Comparison of ENCODE assay signal across 8 cellular contexts in the genomic region with DNA sequence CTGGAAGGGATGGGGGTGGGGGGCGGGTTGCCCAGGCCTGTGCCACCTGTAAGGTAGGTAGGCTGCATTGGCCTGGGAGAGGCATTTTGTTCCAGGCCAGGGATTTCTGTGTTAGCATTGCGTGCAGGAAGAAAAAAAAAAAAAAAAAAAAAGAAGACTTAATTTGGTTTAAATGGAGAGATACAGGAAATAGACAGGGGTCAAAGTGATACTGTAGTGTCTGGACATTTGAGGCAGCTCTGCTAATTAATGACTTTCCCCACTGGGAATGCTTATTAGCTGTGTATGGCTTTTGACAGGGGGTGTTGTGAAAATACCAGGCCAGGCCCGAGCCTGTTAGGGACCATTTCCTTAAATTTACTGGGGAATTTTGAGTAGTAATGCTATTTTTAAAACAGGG. TPM values are rescaled to one million over a fixed set of nuclear protein-coding genes. Genes with fewer than 3 reads are reported as not detected.
DNase-seq lines count a peak whose midpoint lies in the region; ATAC-seq, FAIRE-seq and TF ChIP-seq lines count a peak whose summit lies in the region.

No MANE protein-coding gene starts in this region.

- under 1% methylated on average over 3 of the region's 3 CpGs for WGBS in HepG2 (ENCODE audit: low lambda C conversion rate)

- peaks cover 53% of the 10 kb centered on the region for H3K4me1 Mint-ChIP-seq in activated T-cell treated with anti-CD3 and anti-CD28 coated beads, Interleukin-2, amount 50 U/mL, for 4 hours (ENCODE audit: low read depth)
- peaks cover 59% of the 10 kb centered on the region for H3K4me1 Mint-ChIP-seq in activated naive CD8-positive, alpha-beta T cell (ENCODE audit: low read depth)

- intact Hi-C loops in HepG2 (cut with micrococcal nuclease; ENCODE audit: unreplicated experiment), result loop anchor here (10.0 kb wide), 1 partner anchor 63 kb away; no protein-coding TSS in a partner anchor
- intact Hi-C loops in tibial artery (cut with DNase I; ENCODE audit: low total_unique reads), result loop anchor here (1.0 to 10.0 kb wide), 2 partner anchors 24 to 983 kb away; a partner anchor contains a TSS

- ATAC-seq in activated T-cell treated with anti-CD3 and anti-CD28 coated beads, Interleukin-2, amount 50 U/mL, for 4 hours, result no peak
- ATAC-seq in HepG2, result no peak
- no peak for ATAC-seq in HG03520 (IDR thresholded peaks at IDR 0.05; ENCODE audit: unreplicated experiment)

- peaks cover 53% of the 10 kb centered on the region for H3K79me2 ChIP-seq in HepG2 (ENCODE audit: insufficient read depth, low read length)

- peaks cover 3% of the 10 kb centered on the region for H3K36me3 Mint-ChIP-seq in activated T-cell treated with anti-CD3 and anti-CD28 coated beads, Interleukin-2, amount 50 U/mL, for 4 hours (ENCODE audit: insufficient read depth)
- H3K36me3 Mint-ChIP-seq in activated naive CD8-positive, alpha-beta T cell, result no peaks in the 10 kb centered on the region

- no peak for FAIRE-seq in HepG2 (lab: Jason Lieb, UNC)

- CTCF ChIA-PET in HepG2 (lab: Yijun Ruan, JAX; ENCODE audit: low intra/inter-chr PET ratio, low total read pairs), result no interaction called here

- peak overlapping the region; percentile 96 for H3K9ac ChIP-seq in HepG2 (ENCODE audit: insufficient read depth, low read depth, low read length)

- TF ChIP-seq EP300 in HepG2 (IDR thresholded peaks at IDR 0.05; ENCODE audit: low read depth in 2 of 2, low read length in 2 of 2) (no peak), HepG2 (CRISPR knock-in tag; IDR thresholded peaks at IDR 0.05; ENCODE audit: borderline replicate concordance) (no peak)

- no peaks in the 10 kb centered on the region for H3K9me3 Mint-ChIP-seq in activated T-cell treated with anti-CD3 and anti-CD28 coated beads, Interleukin-2, amount 50 U/mL, for 4 hours
- H3K9me3 Mint-ChIP-seq in activated naive CD8-positive, alpha-beta T cell (ENCODE audit: low read depth), result no peaks in the 10 kb centered on the region

- H3K4me3 Mint-ChIP-seq in activated T-cell treated with anti-CD3 and anti-CD28 coated beads, Interleukin-2, amount 50 U/mL, for 4 hours, result peak overlapping the region; percentile 79
- H3K4me3 Mint-ChIP-seq in activated naive CD8-positive, alpha-beta T cell, result peak overlapping the region; percentile 83

- TF ChIP-seq POLR2A in HepG2 (IDR thresholded peaks at IDR 0.05; ENCODE audit: insufficient read depth in 1 of 2, low read depth in 2 of 2, low read length in 2 of 2), result no peak

- no peak for DNase-seq in activated T-cell treated with anti-CD3 and anti-CD28 coated beads, Interleukin-2, amount 50 U/mL, for 4 hours
- no peak for DNase-seq in activated T-cell treated with anti-CD3 and anti-CD28 coated beads, Interleukin-2, amount 50 U/mL, for 1 hour
- DNase-seq in HepG2 (ENCODE audit: low spot score) (no peak), tibial artery (no peak), Kasumi-1 (lab: John Stamatoyannopoulos, UW) (no peak)
- no peak for DNase-seq in activated CD4-positive, CD25-positive, alpha-beta regulatory T cell treated with anti-CD3 and anti-CD28 coated beads, Interleukin-2, amount 50 U/mL, for 72 hours

- POLR2A ChIA-PET in HepG2 (lab: Yijun Ruan, JAX), result interaction anchor here (0.6 to 4.1 kb wide), 2 partner anchors 10 to 25 kb away, joined by 3 to 112 read pairs; a partner anchor contains a TSS

- no peak for TF ChIP-seq CTCF in HepG2 (CRISPR knock-in tag; IDR thresholded peaks at IDR 0.05)
- no peak for TF ChIP-seq CTCF in tibial artery (IDR thresholded peaks at IDR 0.05)

- H3K27ac Mint-ChIP-seq in activated naive CD8-positive, alpha-beta T cell, result peak overlapping the region; percentile 64

- peaks cover 55% of the 10 kb centered on the region for H3K4me1 ChIP-seq in HepG2 (ENCODE audit: insufficient read depth, low read length)
- H3K4me1 ChIP-seq in tibial artery, result peaks cover 0 to 45% (median 21%) of the 10 kb centered on the region in 4 donors

- H3K4me2 ChIP-seq in HepG2 (ENCODE audit: low read depth, low read length), result peak overlapping the region; percentile 78

- H3K27me3 ChIP-seq in HepG2 (ENCODE audit: control insufficient read depth in 1 of 2, insufficient read depth in 2 of 2, low read length in 2 of 2) (peaks cover 2 to 12% of the 10 kb centered on the region in 2 experiments; a peak in 4 of 5 replicates), tibial artery (no peaks in the 10 kb centered on the region)

- H3K4me3 ChIP-seq in HepG2 (replicated peaks in 1 of 3; ENCODE audit: insufficient read depth in 1 of 3, low read depth in 2 of 3, low read length in 3 of 3) (peak overlapping the region; percentile 66 to 84 (median 73)), tibial artery (peak overlapping the region; percentile 77 to 78)

- H3K27ac ChIP-seq in HepG2 (ENCODE audit: extremely low read length, insufficient read depth, low read length) (peak overlapping the region; percentile 85), tibial artery (peak overlapping the region; percentile 75 to 90)

- H3K36me3 ChIP-seq in HepG2 (replicated peaks in 1 of 2; ENCODE audit: control insufficient read depth in 1 of 2, insufficient read depth in 2 of 2, low read length in 2 of 2) (peaks cover 0 to 2% of the 10 kb centered on the region in 2 experiments; a peak in 1 of 5 replicates), tibial artery (no peaks in the 10 kb centered on the region)

- peaks cover 32% of the 10 kb centered on the region for H4K20me1 ChIP-seq in HepG2 (ENCODE audit: insufficient read depth, low read length)

- no peak overlapping the region for H2AFZ ChIP-seq in HepG2 (ENCODE audit: low read length)

- in situ Hi-C loops in HepG2 (cut with HindIII; ENCODE audit: extremely low pct_ligation_motif_present, low pct_unique_long_range_greater_than_20kb), result no loop called here

- TF ChIP-seq RAD21 in HepG2 (CRISPR knock-in tag; IDR thresholded peaks at IDR 0.05), result no peak

- no peaks in the 10 kb centered on the region for H3K27me3 Mint-ChIP-seq in activated T-cell treated with anti-CD3 and anti-CD28 coated beads, Interleukin-2, amount 50 U/mL, for 4 hours (ENCODE audit: low read depth)
- no peaks in the 10 kb centered on the region for H3K27me3 Mint-ChIP-seq in activated naive CD8-positive, alpha-beta T cell

- BruUV-seq in HepG2 (replicated peaks; lab: Mats Ljungman, UMichigan), result no TSS peak

- no peaks in the 10 kb centered on the region for H3K9me3 ChIP-seq in HepG2 (ENCODE audit: low read length)
- no peaks in the 10 kb centered on the region for H3K9me3 ChIP-seq in tibial artery

TF ChIP-seq in HepG2, 621 proteins besides CTCF, POLR2A, EP300 and RAD21 (continues in another document):
- no peak for TF ChIP-seq HDAC2 (CRISPR knock-in tag; IDR thresholded peaks at IDR 0.05)

RNA-seq across cellular contexts. Expression of a gene that starts 0.9 kb away (rescaled TPM):
- 10 to 100 TPM; 32.2 to 39.3 (median 33.1) TPM for total RNA-seq in activated T-cell treated with anti-CD3 and anti-CD28 coated beads, Interleukin-2, amount 50 U/mL, for 4 hours
- 35.6 and 53.7 TPM in 2 replicates for total RNA-seq in HepG2 (2016; rRNA removed; fragmentation: Illumina TruSeq; extraction: Trizol)
- 147 and 173 TPM in 2 replicates for total RNA-seq in HepG2 (2016; cell fraction: cytosol; rRNA removed; fragmentation: Illumina TruSeq; extraction: Trizol; ENCODE audit: low read depth)
- total RNA-seq in HepG2 (2016; cell fraction: insoluble cytoplasmic fraction; rRNA removed; fragmentation: Illumina TruSeq; extraction: Trizol), result 35.5 and 51.0 TPM in 2 replicates
- total RNA-seq in HepG2 (2016; cell fraction: membrane; rRNA removed; fragmentation: Illumina TruSeq; extraction: Trizol), result 57.5 and 61.4 TPM in 2 replicates
- 26.1 and 28.8 TPM in 2 replicates for total RNA-seq in HepG2 (2016; cell fraction: nucleus; rRNA removed; fragmentation: Illumina TruSeq; extraction: Trizol)
- polyA plus RNA-seq in HepG2 (2011; rRNA removed), result 18.0 and 21.5 TPM in 2 replicates
- 10.5 and 17.3 TPM in 2 replicates for polyA plus RNA-seq in HepG2 (2011; cell fraction: cytosol; rRNA removed)
- polyA plus RNA-seq in HepG2 (2011; cell fraction: nucleus; rRNA removed), result 7.9 and 9.3 TPM in 2 replicates
- polyA plus RNA-seq in HepG2 (2012), result 20.3 and 22.8 TPM in 2 replicates
- 12.0 and 12.2 TPM in 2 replicates for polyA plus RNA-seq in HepG2 (2016; cell fraction: cytosol; fragmentation: Illumina TruSeq; extraction: Trizol; ENCODE audit: low read depth)
- polyA plus RNA-seq in HepG2 (2016; cell fraction: insoluble cytoplasmic fraction; fragmentation: Illumina TruSeq; extraction: Trizol; ENCODE audit: low read depth), result 43.6 and 47.5 TPM in 2 replicates
- polyA plus RNA-seq in HepG2 (2016; cell fraction: membrane; fragmentation: Illumina TruSeq; extraction: Trizol; ENCODE audit: low read depth), result 25.8 and 28.1 TPM in 2 replicates
- 23.8 and 24.0 TPM in 2 replicates for polyA plus RNA-seq in HepG2 (2016; cell fraction: nucleus; fragmentation: Illumina TruSeq; extraction: Trizol; ENCODE audit: insufficient read depth, low read depth)
- polyA minus RNA-seq in HepG2 (2011; rRNA and poly(A)+ RNA removed; ENCODE audit: low replicate concordance), result 12.4 and 19.3 TPM in 2 replicates
- polyA minus RNA-seq in HepG2 (2011; cell fraction: cytosol; rRNA and poly(A)+ RNA removed), result 21.5 and 27.7 TPM in 2 replicates
- polyA minus RNA-seq in HepG2 (2011; cell fraction: nucleus; rRNA and poly(A)+ RNA removed), result 34.8 and 42.8 TPM in 2 replicates

RNA-seq across cellular contexts. Expression of a gene that starts 24.3 kb away (rescaled TPM):
- total RNA-seq in activated T-cell treated with anti-CD3 and anti-CD28 coated beads, Interleukin-2, amount 50 U/mL, for 4 hours, result 1 to 10 TPM; 5.3 to 7.5 (median 7.3) TPM
- 5.4 and 6.7 TPM in 2 replicates for total RNA-seq in HepG2 (2016; rRNA removed; fragmentation: Illumina TruSeq; extraction: Trizol)
- total RNA-seq in HepG2 (2016; cell fraction: cytosol; rRNA removed; fragmentation: Illumina TruSeq; extraction: Trizol; ENCODE audit: low read depth), result 1.1 and 1.6 TPM in 2 replicates
- 5.9 and 6.1 TPM in 2 replicates for total RNA-seq in HepG2 (2016; cell fraction: insoluble cytoplasmic fraction; rRNA removed; fragmentation: Illumina TruSeq; extraction: Trizol)
- 3.9 and 4.0 TPM in 2 replicates for total RNA-seq in HepG2 (2016; cell fraction: membrane; rRNA removed; fragmentation: Illumina TruSeq; extraction: Trizol)
- 5.6 and 7.6 TPM in 2 replicates for total RNA-seq in HepG2 (2016; cell fraction: nucleus; rRNA removed; fragmentation: Illumina TruSeq; extraction: Trizol)
- polyA plus RNA-seq in HepG2 (2011; rRNA removed), result 2.4 and 2.8 TPM in 2 replicates
- polyA plus RNA-seq in HepG2 (2011; cell fraction: cytosol; rRNA removed), result 1.1 and 1.6 TPM in 2 replicates
- 3.0 and 3.6 TPM in 2 replicates for polyA plus RNA-seq in HepG2 (2011; cell fraction: nucleus; rRNA removed)
- 2.3 and 2.4 TPM in 2 replicates for polyA plus RNA-seq in HepG2 (2012)
- polyA plus RNA-seq in HepG2 (2016; cell fraction: cytosol; fragmentation: Illumina TruSeq; extraction: Trizol; ENCODE audit: low read depth), result 0.37 and 0.53 TPM in 2 replicates
- 4.1 and 4.2 TPM in 2 replicates for polyA plus RNA-seq in HepG2 (2016; cell fraction: insoluble cytoplasmic fraction; fragmentation: Illumina TruSeq; extraction: Trizol; ENCODE audit: low read depth)
- polyA plus RNA-seq in HepG2 (2016; cell fraction: membrane; fragmentation: Illumina TruSeq; extraction: Trizol; ENCODE audit: low read depth), result 1.0 and 1.3 TPM in 2 replicates
- 9.7 and 10.7 TPM in 2 replicates for polyA plus RNA-seq in HepG2 (2016; cell fraction: nucleus; fragmentation: Illumina TruSeq; extraction: Trizol; ENCODE audit: insufficient read depth, low read depth)
- 1.5 and 4.7 TPM in 2 replicates for polyA minus RNA-seq in HepG2 (2011; rRNA and poly(A)+ RNA removed; ENCODE audit: low replicate concordance)
- polyA minus RNA-seq in HepG2 (2011; cell fraction: cytosol; rRNA and poly(A)+ RNA removed), result 1.7 and 1.9 TPM in 2 replicates
- 3.3 and 3.9 TPM in 2 replicates for polyA minus RNA-seq in HepG2 (2011; cell fraction: nucleus; rRNA and poly(A)+ RNA removed)
